ENCODE assay signal across 33 cellular contexts in the genomic region with DNA sequence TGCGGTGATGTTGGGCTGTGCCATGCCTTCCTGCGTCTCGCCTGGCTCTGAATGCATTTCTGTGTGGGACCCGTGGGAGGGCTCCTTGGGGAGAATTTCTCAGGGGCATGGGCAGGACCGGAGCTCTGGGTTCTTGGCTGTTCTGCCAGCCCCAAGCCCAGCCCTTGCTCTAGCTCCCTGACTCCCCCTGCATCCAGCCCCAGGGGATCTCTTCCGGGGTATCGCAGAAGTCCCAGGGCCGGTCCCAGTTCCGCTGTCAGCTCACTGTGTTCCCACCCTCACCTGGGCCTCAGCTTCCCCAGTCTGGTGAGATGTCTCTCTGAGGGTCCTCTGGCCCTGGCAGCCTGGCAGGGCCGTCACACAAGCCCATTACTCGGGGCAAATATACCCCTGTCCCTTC. TPM values are rescaled to one million over a fixed set of nuclear protein-coding genes. Genes with fewer than 3 reads are reported as not detected.
"Had no signal": no experiment of that assay in that cellular context is flagged by ENCODE, and none has a peak within 500 bp of the region (broad histone marks: within the 10 kb centered on the region; RNA-seq: fewer than 3 reads in every experiment).

No MANE protein-coding gene starts in this region.

- H3K27me3 Mint-ChIP-seq: activated CD4-positive, alpha-beta T cell treated with anti-CD3 and anti-CD28 coated beads for 36 hours; activated CD8-positive, alpha-beta memory T cell treated with anti-CD3 and anti-CD28 coated beads, Interleukin-2, amount 10 ng/mL, durations not matched to agents 7 days and 5 days; natural killer cell treated with Interleukin-12 subunit alpha and Interleukin-12 subunit beta and Interleukin-15 and Interleukin-18, amount 100 ng/mL, for 72 hours; stimulated activated memory B cell treated with anti-CD40 and anti-IgM and Interleukin-4, amounts not matched to agents 10 μg/mL and 1 μg/mL and 100 μg/mL, for 72 hours; stimulated activated naive CD8-positive, alpha-beta T cell treated with anti-CD3 and anti-CD28 coated beads, Interleukin-15, amount 100 ng/mL, for 72 hours had no signal

- H3K4me3 Mint-ChIP-seq: activated CD4-positive, alpha-beta T cell treated with anti-CD3 and anti-CD28 coated beads for 36 hours; activated CD8-positive, alpha-beta memory T cell treated with anti-CD3 and anti-CD28 coated beads, Interleukin-2, amount 10 ng/mL, durations not matched to agents 7 days and 5 days; activated CD8-positive, alpha-beta T cell treated with anti-CD3 and anti-CD28 coated beads, Interleukin-2, amount 10 ng/mL, durations not matched to agents 7 days and 5 days; natural killer cell treated with Interleukin-12 subunit alpha and Interleukin-12 subunit beta and Interleukin-15 and Interleukin-18, amount 100 ng/mL, for 72 hours; stimulated activated memory B cell treated with anti-CD40 and anti-IgM and Interleukin-4, amounts not matched to agents 10 μg/mL and 1 μg/mL and 100 μg/mL, for 72 hours; stimulated activated naive CD8-positive, alpha-beta T cell treated with anti-CD3 and anti-CD28 coated beads, Interleukin-15, amount 100 ng/mL, for 72 hours; T-helper 2 cell treated with Interferon-gamma antibody and Interleukin-4, amounts not matched to agents 5 μg/mL and 100 μg/mL, for 36 hours had no signal

- H3K36me3 Mint-ChIP-seq: activated CD8-positive, alpha-beta memory T cell treated with anti-CD3 and anti-CD28 coated beads, Interleukin-2, amount 10 ng/mL, durations not matched to agents 7 days and 5 days; activated naive CD4-positive, alpha-beta T cell treated with anti-CD3 and anti-CD28 coated beads, Interleukin-2, amount 50 U/mL, for 72 hours; natural killer cell treated with Interleukin-12 subunit alpha and Interleukin-12 subunit beta and Interleukin-15 and Interleukin-18, amount 100 ng/mL, for 72 hours; stimulated activated memory B cell treated with anti-CD40 and anti-IgM and Interleukin-4, amounts not matched to agents 10 μg/mL and 1 μg/mL and 100 μg/mL, for 72 hours had no signal

- H3K9me3 Mint-ChIP-seq: activated naive CD4-positive, alpha-beta T cell treated with anti-CD3 and anti-CD28 coated beads, Interleukin-2, amount 50 U/mL, for 72 hours; natural killer cell treated with Interleukin-12 subunit alpha and Interleukin-12 subunit beta and Interleukin-15 and Interleukin-18, amount 100 ng/mL, for 72 hours; stimulated activated memory B cell treated with anti-CD40 and anti-IgM and Interleukin-4, amounts not matched to agents 10 μg/mL and 1 μg/mL and 100 μg/mL, for 72 hours; stimulated activated naive CD8-positive, alpha-beta T cell treated with anti-CD3 and anti-CD28 coated beads, Interleukin-15, amount 100 ng/mL, for 72 hours; T-helper 2 cell treated with Interferon-gamma antibody and Interleukin-4, amounts not matched to agents 5 μg/mL and 100 μg/mL, for 36 hours had no signal

- H3K4me3 ChIP-seq: esophagus squamous epithelium, heart right ventricle, left lung, lower lobe of right lung, sigmoid colon, upper lobe of left lung, vagina had no signal

- H3K27ac ChIP-seq: epithelial cell of prostate, esophagus squamous epithelium, heart right ventricle, left lung, lower lobe of right lung, neutrophil, sigmoid colon, upper lobe of left lung, vagina had no signal

- ATAC-seq: activated CD4-positive, alpha-beta T cell treated with anti-CD3 and anti-CD28 coated beads for 36 hours; activated CD8-positive, alpha-beta memory T cell treated with anti-CD3 and anti-CD28 coated beads, Interleukin-2, amount 10 ng/mL, durations not matched to agents 7 days and 5 days; activated CD8-positive, alpha-beta T cell treated with anti-CD3 and anti-CD28 coated beads, Interleukin-2, amount 10 ng/mL, durations not matched to agents 7 days and 5 days; activated naive CD4-positive, alpha-beta T cell treated with anti-CD3 and anti-CD28 coated beads, Interleukin-2, amount 50 U/mL, for 72 hours; heart right ventricle; left lung; lower lobe of right lung; natural killer cell treated with Interleukin-12 subunit alpha and Interleukin-12 subunit beta and Interleukin-15 and Interleukin-18, amount 100 ng/mL, for 72 hours; stimulated activated memory B cell treated with anti-CD40 and anti-IgM and Interleukin-4, amounts not matched to agents 10 μg/mL and 1 μg/mL and 100 μg/mL, for 72 hours; stimulated activated naive CD8-positive, alpha-beta T cell treated with anti-CD3 and anti-CD28 coated beads, Interleukin-15, amount 100 ng/mL, for 72 hours had no signal

- H3K36me3 ChIP-seq: esophagus squamous epithelium, heart right ventricle, left lung, lower lobe of right lung, neutrophil, sigmoid colon, upper lobe of left lung, vagina had no signal

- H3K27ac Mint-ChIP-seq: activated CD4-positive, alpha-beta T cell treated with anti-CD3 and anti-CD28 coated beads for 36 hours; activated CD8-positive, alpha-beta memory T cell treated with anti-CD3 and anti-CD28 coated beads, Interleukin-2, amount 10 ng/mL, durations not matched to agents 7 days and 5 days; activated CD8-positive, alpha-beta T cell treated with anti-CD3 and anti-CD28 coated beads, Interleukin-2, amount 10 ng/mL, durations not matched to agents 7 days and 5 days; activated naive CD4-positive, alpha-beta T cell treated with anti-CD3 and anti-CD28 coated beads, Interleukin-2, amount 50 U/mL, for 72 hours; natural killer cell treated with Interleukin-12 subunit alpha and Interleukin-12 subunit beta and Interleukin-15 and Interleukin-18, amount 100 ng/mL, for 72 hours; stimulated activated memory B cell treated with anti-CD40 and anti-IgM and Interleukin-4, amounts not matched to agents 10 μg/mL and 1 μg/mL and 100 μg/mL, for 72 hours; T-helper 2 cell treated with Interferon-gamma antibody and Interleukin-4, amounts not matched to agents 5 μg/mL and 100 μg/mL, for 36 hours had no signal

- DNase-seq: activated CD4-positive, alpha-beta T cell treated with anti-CD3 and anti-CD28 coated beads for 36 hours; activated CD4-positive, CD25-positive, alpha-beta regulatory T cell; activated CD8-positive, alpha-beta memory T cell treated with anti-CD3 and anti-CD28 coated beads, Interleukin-2, amount 10 ng/mL, durations not matched to agents 7 days and 5 days; activated CD8-positive, alpha-beta T cell treated with anti-CD3 and anti-CD28 coated beads, Interleukin-2, amount 10 ng/mL, durations not matched to agents 7 days and 5 days; activated naive CD4-positive, alpha-beta T cell; activated T-cell treated with anti-CD3 and anti-CD28 coated beads, Interleukin-2, amount 50 U/mL, for 48 hours; effector CD8-positive, alpha-beta T cell; esophagus squamous epithelium; foreskin melanocyte; heart right ventricle; kidney glomerular epithelial cell; lower lobe of right lung; mesenchymal stem cell; retina; sigmoid colon; stimulated activated CD4-positive, alpha-beta T cell treated with anti-CD3 and anti-CD28 coated beads, Interleukin-1b, Interleukin-23, amount 100 ng/mL, for 48 hours; stimulated activated CD4-positive, alpha-beta T cell treated with anti-CD3 and anti-CD28 coated beads, Interleukin-4, amount 100 ng/mL, for 4 hours; stimulated activated CD8-positive, alpha-beta memory T cell treated with anti-CD3 and anti-CD28 coated beads, Interleukin-4, amount 100 ng/mL, for 48 hours; stimulated activated naive CD8-positive, alpha-beta T cell treated with anti-CD3 and anti-CD28 coated beads, Interleukin-15, amount 100 ng/mL, for 72 hours had no signal

- H3K4me1 Mint-ChIP-seq: activated CD4-positive, alpha-beta T cell treated with anti-CD3 and anti-CD28 coated beads for 36 hours; activated CD8-positive, alpha-beta memory T cell treated with anti-CD3 and anti-CD28 coated beads, Interleukin-2, amount 10 ng/mL, durations not matched to agents 7 days and 5 days; stimulated activated memory B cell treated with anti-CD40 and anti-IgM and Interleukin-4, amounts not matched to agents 10 μg/mL and 1 μg/mL and 100 μg/mL, for 72 hours; stimulated activated naive CD8-positive, alpha-beta T cell treated with anti-CD3 and anti-CD28 coated beads, Interleukin-15, amount 100 ng/mL, for 72 hours had no signal

- H3K27me3 ChIP-seq: esophagus squamous epithelium, heart right ventricle, left lung, neutrophil, sigmoid colon, upper lobe of left lung, vagina had no signal

RNA-seq across cellular contexts. Expression of a gene that starts 20.5 kb away (rescaled TPM):
- total RNA-seq: dermis microvascular lymphatic vessel endothelial cell; glomerular endothelial cell; myocyte; natural killer cell treated with Interleukin-12 subunit alpha and Interleukin-12 subunit beta and Interleukin-15 and Interleukin-18, amount 100 ng/mL, for 72 hours; osteocyte; posterior vena cava; vagina had no signal
